9 cellular contexts compared by ENCODE assay signal in the genomic region with DNA sequence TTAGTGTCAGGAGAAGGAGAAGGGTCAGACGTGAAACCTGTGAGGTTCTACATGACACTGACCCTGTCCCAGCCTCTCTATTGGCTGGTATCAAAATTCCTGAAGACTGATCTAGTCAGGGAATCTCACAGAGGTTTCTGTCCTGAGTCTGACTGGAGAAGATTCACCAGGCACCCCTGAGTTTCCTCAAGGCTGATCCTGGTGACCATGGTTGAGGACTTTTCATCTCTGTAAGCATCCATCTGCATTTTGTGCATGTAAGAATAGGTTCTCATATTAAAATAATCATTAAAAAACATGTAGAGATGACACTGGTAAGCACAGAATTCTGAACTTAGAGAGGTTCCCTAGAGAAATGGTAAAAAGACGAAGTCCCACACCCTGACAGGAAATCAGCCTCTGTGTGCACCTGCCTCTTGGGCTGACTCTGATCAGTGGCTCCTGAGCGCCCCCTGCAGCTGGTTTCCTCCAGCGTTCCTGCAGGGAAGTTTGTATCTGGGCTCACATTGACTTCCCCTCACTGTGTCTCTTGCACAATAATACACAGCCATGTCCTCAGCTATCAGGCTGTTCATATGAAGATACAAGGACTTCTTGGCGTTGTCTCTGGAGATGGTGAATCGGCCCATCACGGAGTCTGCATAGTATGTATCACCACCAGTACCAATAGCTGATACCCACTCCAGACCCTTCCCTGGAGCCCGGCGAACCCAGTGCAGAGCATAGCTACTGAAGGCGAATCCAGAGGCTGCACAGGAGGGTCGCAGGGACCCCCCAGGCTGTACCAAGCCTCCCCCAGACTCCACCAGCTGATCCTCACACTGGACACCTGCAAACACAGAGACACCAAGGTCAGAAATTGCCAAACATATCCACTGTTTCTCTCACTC.
DNase-seq lines count a peak whose midpoint lies in the region; ATAC-seq and TF ChIP-seq lines count a peak whose summit lies in the region.
"Had no signal": no experiment of that assay in that cellular context is flagged by ENCODE, and none has a peak within 500 bp of the region (broad histone marks: within the 10 kb centered on the region; RNA-seq: fewer than 3 reads in every experiment).

No MANE protein-coding gene starts in this region.

- no peak overlapping the region for H3K4me3 ChIP-seq in vagina

- H3K27ac ChIP-seq in vagina, result no peak overlapping the region

- CTCF ChIA-PET in GM10248 (lab: Yijun Ruan, JAX), result interaction anchor here (0.7 to 8.0 kb wide), 16 partner anchors 10 to 101 kb away, joined by 3 to 150 read pairs (median 7); no protein-coding TSS in a partner anchor

- no peaks in the 10 kb centered on the region for H3K36me3 ChIP-seq in vagina

- peak; percentile 29 for DNase-seq in GM10248 (ENCODE audit: extremely low spot score)
- peak; percentile 37 for DNase-seq in NOMO-1 treated with DMSO at 0.1 percent for 48 hours (lab: John Stamatoyannopoulos, UW; ENCODE audit: unreplicated experiment)
- peak; percentile 73 for DNase-seq in activated T-helper 1 cell treated with Interleukin-2 at 50 U/mL for 16 hours (ENCODE audit: low read depth)
- DNase-seq in stimulated activated CD4-positive, alpha-beta T cell treated with anti-CD3 and anti-CD28 coated beads, Interleukin-1b, Interleukin-23, amount 100 ng/mL, for 1 hour (ENCODE audit: low read depth in 2 of 2), result peak; percentile 71 to 75
- DNase-seq in A172 (ENCODE audit: low spot score), result no peak
- DNase-seq in vagina (ENCODE audit: extremely low spot score in 2 of 2), result no peak

- POLR2A ChIA-PET in GM10248 (lab: Yijun Ruan, JAX), result no interaction called here

- no peaks in the 10 kb centered on the region for H3K27me3 ChIP-seq in vagina

- intact Hi-C loops in vagina (cut with DNase I), result no loop called here

- H3K9me3 ChIP-seq in vagina, result no peaks in the 10 kb centered on the region

- no peak for ATAC-seq in HG02870 (IDR thresholded peaks at IDR 0.05; ENCODE audit: unreplicated experiment)
- no peak for ATAC-seq in HG03460 (IDR thresholded peaks at IDR 0.05; ENCODE audit: unreplicated experiment)
- ATAC-seq: HCT116 had no signal

- H3K4me1 ChIP-seq in vagina, result no peaks in the 10 kb centered on the region

- no peak for TF ChIP-seq POLR2A in vagina (IDR thresholded peaks at IDR 0.05)

- TF ChIP-seq CTCF in GM10248 (IDR thresholded peaks at IDR 0.05; ENCODE audit: control extremely low read depth, extremely low read depth, low read depth, missing control alignments) (peak; percentile 80), vagina (IDR thresholded peaks at IDR 0.05) (no peak)

Comparison
In these comparisons a context has a peak if more than half of its experiments do, and no peak if none do; other contexts are left out.
1. DNase-seq: peak in GM10248 (single experiment), NOMO-1 treated with DMSO at 0.1 percent for 48 hours (single experiment), activated T-helper 1 cell treated with Interleukin-2 at 50 U/mL for 16 hours (single experiment) and stimulated activated CD4-positive, alpha-beta T cell treated with anti-CD3 and anti-CD28 coated beads, Interleukin-1b, Interleukin-23, amount 100 ng/mL, for 1 hour (2 of 2); none in A172 (single experiment) and vagina (0 of 2).